Comparison of ENCODE assay signal across 8 cellular contexts in the genomic region with DNA sequence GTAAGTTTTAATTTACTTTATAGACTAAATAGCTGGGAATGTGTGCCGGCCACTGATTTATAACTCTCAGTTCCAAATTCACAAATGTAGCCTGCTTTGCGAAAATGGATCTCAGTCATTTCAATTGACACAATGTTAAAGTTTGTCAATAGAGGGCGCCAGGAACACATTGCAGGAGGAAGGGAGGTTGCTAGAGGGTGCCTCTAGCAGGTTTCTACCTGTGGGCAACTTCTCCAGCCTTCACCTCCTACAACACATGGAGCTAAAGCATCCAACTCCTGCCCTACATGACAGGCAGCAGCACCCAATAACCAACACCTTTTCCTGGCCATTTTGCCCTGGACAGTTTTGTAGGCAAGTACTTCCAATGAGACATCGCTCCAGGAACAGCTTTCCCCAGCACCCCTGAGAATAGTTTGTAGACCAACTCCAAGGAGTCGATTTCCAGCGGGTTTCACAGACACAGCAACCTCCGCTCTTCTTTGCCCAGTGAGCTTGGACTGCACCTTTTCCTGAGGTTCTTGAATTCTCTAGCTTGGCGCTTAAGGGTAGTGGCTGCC.
DNase-seq lines count a peak whose midpoint lies in the region; ATAC-seq, FAIRE-seq and TF ChIP-seq lines count a peak whose summit lies in the region.

No MANE protein-coding gene starts in this region.

- no peak overlapping the region for H3K27ac Mint-ChIP-seq in HFFc6

- FAIRE-seq in H54 (lab: Jason Lieb, UNC) = no peak

- DNase-seq in BE2C (peak; percentile 13), HFFc6 (peak; percentile 9), OCI-M1 (lab: John Stamatoyannopoulos, UW) (peak; percentile 72), fibroblast of the conjunctiva (ENCODE audit: low read depth) (peak; percentile 12), H54 (ENCODE audit: insufficient read length, low spot score) (no peak), omental fat pad (ENCODE audit: low spot score) (no peak)

- H3K9me3 Mint-ChIP-seq in HFFc6 = no peaks in the 10 kb centered on the region

- H3K27me3 ChIP-seq in BE2C = no peaks in the 10 kb centered on the region

- H3K4me1 Mint-ChIP-seq in HFFc6 (ENCODE audit: low read depth) = peaks cover 34% of the 10 kb centered on the region

- H3K4me1 ChIP-seq in BE2C = no peaks in the 10 kb centered on the region

- TF ChIP-seq CTCF in BE2C (IDR thresholded peaks at IDR 0.05; ENCODE audit: low read depth, low read length) = peak; percentile 65
- TF ChIP-seq CTCF in HFFc6 (IDR thresholded peaks at IDR 0.05) = peak; percentile 78
- TF ChIP-seq CTCF in omental fat pad (IDR thresholded peaks at IDR 0.05) = no peak

- no peak overlapping the region for H3K4me3 Mint-ChIP-seq in HFFc6

- H3K9me3 ChIP-seq in BE2C = no peaks in the 10 kb centered on the region

- no peaks in the 10 kb centered on the region for H3K27me3 Mint-ChIP-seq in HFFc6 (ENCODE audit: insufficient read depth)

- H3K36me3 ChIP-seq in BE2C = no peaks in the 10 kb centered on the region

- H3K4me3 ChIP-seq in BE2C (ENCODE audit: low read depth, low read length) = no peak overlapping the region

- no peaks in the 10 kb centered on the region for H3K36me3 Mint-ChIP-seq in HFFc6 (ENCODE audit: low read depth)

- ATAC-seq in GM18868 (IDR thresholded peaks at IDR 0.05; ENCODE audit: unreplicated experiment) (no peak), HG03045 (IDR thresholded peaks at IDR 0.05; ENCODE audit: unreplicated experiment) (no peak), omental fat pad (ENCODE audit: low FRiP score) (no peak)

- no peak for TF ChIP-seq POLR2A in H54 (IDR thresholded peaks at IDR 0.05; ENCODE audit: low read depth, low read length)

Comparison
In these comparisons a context has a peak if more than half of its experiments do, and no peak if none do; other contexts are left out.
1. DNase-seq: peak in BE2C (single experiment), HFFc6 (single experiment), OCI-M1 (single experiment) and fibroblast of the conjunctiva (single experiment); none in H54 (single experiment) and omental fat pad (single experiment).
2. CTCF ChIP-seq: peak in BE2C (single experiment) and HFFc6 (single experiment); none in omental fat pad (0 of 3).